ENCODE assay signal across 19 cellular contexts in genomic region chr11:21465920-21466319, GRCh38.
"Had no signal": no experiment of that assay in that cellular context is flagged by ENCODE, and none has a peak within 500 bp of the region (broad histone marks: within the 10 kb centered on the region; RNA-seq: fewer than 3 reads in every experiment).

No MANE protein-coding gene starts in this region.

- H3K4me1 Mint-ChIP-seq: T-cell had no signal

- H3K27ac Mint-ChIP-seq: T-cell; T-helper 1 cell treated with Interleukin-12 subunit alpha and Interleukin-12 subunit beta and Interleukin-4 antibody, amounts not matched to agents 30 μg/mL and 1 μg/mL, for 36 hours had no signal

- H3K36me3 Mint-ChIP-seq: T-cell had no signal

- H3K4me3 ChIP-seq: SJCRH30 had no signal

- H3K36me3 ChIP-seq: SJCRH30 had no signal

- H3K27me3 Mint-ChIP-seq: T-cell had no signal

- H3K4me1 ChIP-seq: SJCRH30 had no signal

- H3K9me3 Mint-ChIP-seq: T-helper 1 cell treated with Interleukin-12 subunit alpha and Interleukin-12 subunit beta and Interleukin-4 antibody, amounts not matched to agents 30 μg/mL and 1 μg/mL, for 36 hours had no signal

- H3K27me3 ChIP-seq: SJCRH30 had no signal

- ATAC-seq: Panc1, PC-3, SK-N-SH treated with all-trans-retinoic acid at 6 μM for 48 hours, T-cell had no signal

- H3K4me2 ChIP-seq: KMS-11 had no signal

- H3K4me3 Mint-ChIP-seq: T-cell; T-helper 1 cell treated with Interleukin-12 subunit alpha and Interleukin-12 subunit beta and Interleukin-4 antibody, amounts not matched to agents 30 μg/mL and 1 μg/mL, for 36 hours had no signal

- H3K27ac ChIP-seq: KMS-11, RWPE1, SJCRH30 had no signal

- H3K9ac ChIP-seq: KMS-11 had no signal

- DNase-seq: IMR-90, NCI-H1092, NCI-H1417 treated with DMSO at 0.1 percent for 48 hours, NCI-H1694 treated with DMSO at 0.1 percent for 48 hours, NCI-H1930, NCI-H2081, NCI-H2107, NCI-H2227 treated with DMSO at 0.1 percent for 48 hours, NCI-H526 treated with DMSO at 0.1 percent for 48 hours, NCI-H748 treated with DMSO at 0.1 percent for 48 hours, PC-3, SHP77 treated with DMSO at 0.1 percent for 48 hours, SJCRH30, T-cell had no signal
